ENCODE assay signal across 12 cellular contexts in the genomic region with DNA sequence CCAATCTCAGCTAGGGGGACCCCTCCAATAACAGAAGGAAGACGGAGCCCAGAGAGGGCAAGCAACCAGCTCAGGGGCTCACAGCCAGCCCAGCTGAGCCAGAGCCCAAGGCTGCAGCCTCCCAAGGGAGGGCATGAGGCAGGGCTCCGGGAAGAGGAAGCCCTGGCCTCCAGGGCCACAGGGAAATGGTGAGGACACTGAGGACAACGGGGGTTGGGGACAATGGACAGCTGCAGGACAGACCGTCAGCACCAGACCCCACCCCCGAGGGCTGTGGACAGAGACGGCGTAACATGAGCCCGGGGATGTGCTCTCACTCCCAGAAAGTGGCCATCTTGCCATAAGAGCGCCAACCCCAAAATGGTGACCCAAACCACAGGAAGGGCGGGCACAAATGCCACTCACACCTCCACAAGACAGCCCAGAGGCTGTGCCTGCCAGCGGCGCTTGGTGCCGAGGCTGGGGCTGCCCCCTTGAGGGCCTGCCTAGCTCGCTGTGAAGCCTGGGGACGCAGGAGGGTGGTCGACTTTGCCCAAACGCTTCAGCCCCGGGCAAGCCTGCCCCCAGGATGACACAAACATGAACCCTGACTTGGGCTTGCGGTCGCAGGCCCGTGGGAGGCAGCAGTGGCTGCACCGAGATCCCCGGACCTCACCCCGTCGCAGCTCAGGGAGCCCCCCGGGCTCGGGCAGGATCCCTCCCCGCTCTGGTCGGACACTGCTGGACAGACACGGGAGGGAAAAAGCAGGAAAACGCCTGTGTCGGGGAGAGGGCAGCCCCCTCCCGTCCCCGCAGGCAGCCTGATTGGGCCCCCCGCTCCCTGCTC. TPM values are rescaled to one million over a fixed set of nuclear protein-coding genes. Genes with fewer than 3 reads are reported as not detected.
DNase-seq lines count a peak whose midpoint lies in the region; ATAC-seq and TF ChIP-seq lines count a peak whose summit lies in the region.
"Had no signal": no experiment of that assay in that cellular context is flagged by ENCODE, and none has a peak within 500 bp of the region (broad histone marks: within the 10 kb centered on the region; RNA-seq: fewer than 3 reads in every experiment).

No MANE protein-coding gene starts in this region.

- H3K4ac ChIP-seq in mesendoderm (ENCODE audit: low read depth, low read length), result peak overlapping the region; percentile 8

- peaks cover 15% of the 10 kb centered on the region for H3K36me3 Mint-ChIP-seq in MCF 10A (ENCODE audit: insufficient read depth, unreplicated experiment)

- H4K20me1 ChIP-seq in mammary epithelial cell (ENCODE audit: insufficient read depth, low read length), result no peaks in the 10 kb centered on the region

- H3K36me3 ChIP-seq in breast epithelium (no peaks in the 10 kb centered on the region), mammary epithelial cell (ENCODE audit: insufficient read depth, low read length) (no peaks in the 10 kb centered on the region), mesendoderm (ENCODE audit: control insufficient read depth, insufficient read depth, low read length) (peaks cover 7% of the 10 kb centered on the region), thoracic aorta (no peaks in the 10 kb centered on the region)

- 87% methylated on average over 15 of the region's 35 CpGs for WGBS in mammary epithelial cell (ENCODE audit: low coverage, missing lambda C conversion rate)
- no CpG with 5 or more reads among the region's 35 CpGs for WGBS in mesendoderm (ENCODE audit: extremely low coverage, insufficient coverage, low lambda C conversion rate)

- H3K9me3 ChIP-seq in breast epithelium (no peaks in the 10 kb centered on the region), mammary epithelial cell (replicated peaks; ENCODE audit: insufficient read depth, low read length) (no peaks in the 10 kb centered on the region), thoracic aorta (no peaks in the 10 kb centered on the region)

- DNase-seq in breast epithelium (ENCODE audit: low spot score in 2 of 2), result no peak
- no peak for DNase-seq in MCF 10A (ENCODE audit: unreplicated experiment)
- no peak for DNase-seq in mammary epithelial cell
- peak; percentile 28 for DNase-seq in mesendoderm
- no peak for DNase-seq in thoracic aorta (ENCODE audit: low spot score)
- DNase-seq in stimulated activated naive CD4-positive, alpha-beta T cell (lab: John Stamatoyannopoulos, UW), result no peak
- no peak for DNase-seq in activated CD4-positive, CD25-positive, alpha-beta regulatory T cell treated with anti-CD3 and anti-CD28 coated beads, Interleukin-2, amount 50 U/mL, for 72 hours
- DNase-seq in putamen (ENCODE audit: low spot score), result no peak
- DNase-seq: NCI-H2171 treated with DMSO at 0.1 percent for 48 hours, SIG-M5 had no signal

- peak overlapping the region; percentile 88 for H3K56ac ChIP-seq in mesendoderm (ENCODE audit: low read length)

- in situ Hi-C loops in mammary epithelial cell (cut with MboI; ENCODE audit: low sequenced_read_pairs in 2 of 2), result loop anchor here in 1 of 2 donors (25.0 kb wide), 1 partner anchor 558 kb away; the partner anchor contains the start of genes BCL6B and RNASEK

- no peak overlapping the region for H2BK120ac ChIP-seq in mesendoderm (ENCODE audit: low read depth, low read length)

- H3K79me1 ChIP-seq in mesendoderm (ENCODE audit: low read length), result no peaks in the 10 kb centered on the region

- H2AFZ ChIP-seq in mammary epithelial cell (ENCODE audit: low read depth, low read length), result peak overlapping the region; percentile 52

- H3K79me2 ChIP-seq in mammary epithelial cell (ENCODE audit: insufficient read depth, low read length), result no peaks in the 10 kb centered on the region
- no peaks in the 10 kb centered on the region for H3K79me2 ChIP-seq in mesendoderm (ENCODE audit: control insufficient read depth, insufficient read depth, low read length)

- no peak overlapping the region for H3K9ac ChIP-seq in mammary epithelial cell (ENCODE audit: insufficient read depth, low read length)
- peak overlapping the region; percentile 78 for H3K9ac ChIP-seq in mesendoderm (ENCODE audit: low read length)

- H3K9me3 Mint-ChIP-seq in MCF 10A (ENCODE audit: unreplicated experiment), result no peaks in the 10 kb centered on the region

- H2BK15ac ChIP-seq in mesendoderm (replicated peaks; ENCODE audit: low read depth), result no peak overlapping the region

- no peaks in the 10 kb centered on the region for H3K4me1 ChIP-seq in breast epithelium
- H3K4me1 ChIP-seq in mammary epithelial cell (ENCODE audit: insufficient read depth, low read length), result peaks cover 13% of the 10 kb centered on the region
- H3K4me1 ChIP-seq in mesendoderm (ENCODE audit: control insufficient read depth, low read depth, low read length), result no peaks in the 10 kb centered on the region
- H3K4me1 ChIP-seq in thoracic aorta (ENCODE audit: control insufficient read depth in 1 of 2, low read depth in 2 of 2), result peaks cover 0 to 6% of the 10 kb centered on the region in 2 donors

- H3K27ac Mint-ChIP-seq in MCF 10A (ENCODE audit: low read depth, unreplicated experiment), result no peak overlapping the region

- H3K27me3 ChIP-seq in breast epithelium, result no peaks in the 10 kb centered on the region
- no peaks in the 10 kb centered on the region for H3K27me3 ChIP-seq in mammary epithelial cell (ENCODE audit: insufficient read depth, low read length)
- H3K27me3 ChIP-seq in mesendoderm (ENCODE audit: insufficient read depth, low read length, poor library complexity), result no peaks in the 10 kb centered on the region
- peaks cover 4% of the 10 kb centered on the region for H3K27me3 ChIP-seq in thoracic aorta (replicated peaks; ENCODE audit: insufficient read depth)

- H3K4me3 ChIP-seq in breast epithelium (peak overlapping the region in 2 of 3 donors; percentile 44 to 62), mammary epithelial cell (replicated peaks in 1 of 3; ENCODE audit: insufficient read depth in 1 of 3, low read depth in 2 of 3, low read length in 3 of 3) (no peak overlapping the region), mesendoderm (ENCODE audit: low read length) (peak overlapping the region; percentile 29), thoracic aorta (peak overlapping the region; percentile 48)

- H3K23ac ChIP-seq in mesendoderm (ENCODE audit: low read length), result no peak overlapping the region

- H3K4me3 Mint-ChIP-seq in MCF 10A (ENCODE audit: unreplicated experiment), result no peak overlapping the region

- H3K18ac ChIP-seq in mesendoderm (ENCODE audit: low read length), result peak overlapping the region; percentile 21

- no peak for TF ChIP-seq CTCF in breast epithelium (IDR thresholded peaks at IDR 0.05)
- TF ChIP-seq CTCF in MCF 10A (IDR thresholded peaks at IDR 0.05; ENCODE audit: unreplicated experiment), result no peak
- no peak for TF ChIP-seq CTCF in mammary epithelial cell (conservative IDR thresholded peaks at IDR 0.05 in 1 of 2, IDR thresholded peaks at IDR 0.05 in 1 of 2; ENCODE audit: extremely low read depth in 1 of 2, insufficient read depth in 1 of 2, low read depth in 1 of 2, low read length in 2 of 2)
- TF ChIP-seq CTCF in thoracic aorta (IDR thresholded peaks at IDR 0.05), result no peak

- POLR2A ChIA-PET in MCF 10A (lab: Yijun Ruan, JAX), result no interaction called here

- CTCF ChIA-PET in MCF 10A (lab: Yijun Ruan, JAX), result no interaction called here
- CTCF ChIA-PET in mammary epithelial cell (lab: Charles Lee; ENCODE audit: low non-redundant PET), result interaction anchor here (0.7 kb wide), 1 partner anchor 98 kb away, joined by 3 read pairs; no protein-coding TSS in a partner anchor

- no peak for TF ChIP-seq POLR2A in breast epithelium (IDR thresholded peaks at IDR 0.05)

- intact Hi-C loops in breast epithelium (cut with DNase I; ENCODE audit: low total_unique reads) (no loop called here), MCF 10A (cut with micrococcal nuclease) (no loop called here), mammary epithelial cell (cut with micrococcal nuclease) (no loop called here)

- no peak overlapping the region for H4K5ac ChIP-seq in mesendoderm (ENCODE audit: low read length)

- ATAC-seq in thoracic aorta (ENCODE audit: insufficient number of reproducible peaks, low FRiP score, low read depth), result no peak

- no peak overlapping the region for H2BK5ac ChIP-seq in mesendoderm (ENCODE audit: low read length)

- H3K4me2 ChIP-seq in mammary epithelial cell (ENCODE audit: insufficient read depth, low read depth, low read length) (peak overlapping the region; percentile 67), mesendoderm (ENCODE audit: low read length) (peak overlapping the region; percentile 83)

- H3K27ac ChIP-seq in breast epithelium (peak overlapping the region in 1 of 2 donors; percentile 43), mammary epithelial cell (ENCODE audit: insufficient read depth, low read depth, low read length) (no peak overlapping the region), mesendoderm (ENCODE audit: low read depth, low read length) (no peak overlapping the region), thoracic aorta (no peak overlapping the region)

- no TSS peak for BruUV-seq in MCF 10A (replicated peaks; lab: Mats Ljungman, UMichigan)
- no TSS peak for BruUV-seq in mammary epithelial cell (replicated peaks; lab: Mats Ljungman, UMichigan)

- no peak overlapping the region for H2AK5ac ChIP-seq in mesendoderm (ENCODE audit: low read length)

- dilution Hi-C loops in mammary epithelial cell (cut with HindIII; ENCODE audit: low sequenced_read_pairs), result no loop called here

- peaks cover 16% of the 10 kb centered on the region for H3K4me1 Mint-ChIP-seq in MCF 10A (ENCODE audit: insufficient read depth, unreplicated experiment)

- no peaks in the 10 kb centered on the region for H3K27me3 Mint-ChIP-seq in MCF 10A (ENCODE audit: insufficient read depth, unreplicated experiment)

- no peak overlapping the region for H4K8ac ChIP-seq in mesendoderm (ENCODE audit: low read depth, low read length)

RNA-seq across cellular contexts. Expression of gene PIMREG, which starts 10.5 kb away (rescaled TPM):
- 1 to 10 TPM in 1 of 3 donors, not detected in 2; 4.3 TPM for total RNA-seq in breast epithelium
- 11.0 and 21.7 TPM in 2 replicates for total RNA-seq in MCF 10A (2022)
- 10 to 100 TPM in 1 of 2 donors, under 1 TPM in 1; 0.83 to 18.4 TPM for total RNA-seq in mammary epithelial cell
- 18.2 TPM for polyA plus RNA-seq in mammary epithelial cell
- polyA minus RNA-seq in mammary epithelial cell, result 7.8 TPM
- 52.3 TPM for polyA plus RNA-seq in mesendoderm (2013, experiment 1 of 2)
- 51.2 TPM for polyA plus RNA-seq in mesendoderm (2013, experiment 2 of 2)
- total RNA-seq in thoracic aorta, result not detected

RNA-seq across cellular contexts. Expression of gene AIPL1, which starts 19.8 kb away (rescaled TPM):
- total RNA-seq in breast epithelium (not detected), MCF 10A (2022) (not detected in 2 replicates), mammary epithelial cell (not detected), thoracic aorta (not detected)
- not detected for polyA plus RNA-seq in mammary epithelial cell
- polyA minus RNA-seq in mammary epithelial cell, result not detected
- 0.07 TPM for polyA plus RNA-seq in mesendoderm (2013, experiment 1 of 2)
- 0.08 TPM for polyA plus RNA-seq in mesendoderm (2013, experiment 2 of 2)
- total RNA-seq: activated CD8-positive, alpha-beta memory T cell treated with anti-CD3 and anti-CD28 coated beads for 36 hours; ureter had no signal

Comparison
In these comparisons a context has a peak if more than half of its experiments do, and no peak if none do; other contexts are left out.
1. H3K4me3 ChIP-seq: peak in breast epithelium (2 of 3), mesendoderm (single experiment) and thoracic aorta (single experiment); none in mammary epithelial cell (0 of 3).